ENCODE assay signal across 16 cellular contexts in the genomic region with DNA sequence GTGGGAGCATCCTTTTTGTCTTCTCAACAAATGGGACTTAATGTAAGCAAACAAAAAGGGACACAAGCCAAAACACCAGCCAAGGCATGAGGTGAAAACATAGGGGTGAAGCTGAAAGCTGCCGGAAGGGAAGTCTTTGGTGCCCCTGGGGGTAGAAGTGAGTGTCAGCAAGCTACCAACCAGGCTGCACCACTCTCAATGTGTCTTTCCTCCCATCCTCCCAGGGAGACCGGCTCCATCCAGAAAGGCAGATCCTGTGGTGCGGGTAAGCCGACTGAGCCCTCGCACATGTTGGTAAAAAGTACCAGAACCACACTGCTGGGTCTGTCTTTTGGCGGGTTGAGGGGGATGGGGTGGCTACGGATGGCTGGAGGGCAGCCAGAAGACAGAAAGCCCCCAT. TPM values are rescaled to one million over a fixed set of nuclear protein-coding genes. Genes with fewer than 3 reads are reported as not detected.
DNase-seq lines count a peak whose midpoint lies in the region; ATAC-seq, FAIRE-seq and TF ChIP-seq lines count a peak whose summit lies in the region.
"Had no signal": no experiment of that assay in that cellular context is flagged by ENCODE, and none has a peak within 500 bp of the region (broad histone marks: within the 10 kb centered on the region; RNA-seq: fewer than 3 reads in every experiment).

No MANE protein-coding gene starts in this region.

- H3K9me3 ChIP-seq in H1 (ENCODE audit: insufficient read depth in 2 of 2, low read depth in 1 of 2, low read length in 1 of 2) (no peaks in the 10 kb centered on the region), trophoblast cell (ENCODE audit: insufficient read depth, low read depth, low read length) (peaks cover 2% of the 10 kb centered on the region)
- H3K9me3 ChIP-seq: adrenal gland had no signal

- H3K27me3 ChIP-seq in H1 (replicated peaks in 1 of 4; ENCODE audit: control insufficient read depth in 3 of 4, extremely low read depth in 1 of 4, insufficient read depth in 3 of 4, low read length in 3 of 4) = no peaks in the 10 kb centered on the region
- H3K27me3 ChIP-seq in trophoblast cell (ENCODE audit: insufficient read depth, low read length) = no peaks in the 10 kb centered on the region
- H3K27me3 ChIP-seq: adrenal gland had no signal

- no peak for DNase-seq in GM12864 (ENCODE audit: low read depth)
- DNase-seq in NCI-H69 (lab: John Stamatoyannopoulos, UW) = peak; percentile 16
- DNase-seq in H1 (ENCODE audit: low read depth in 1 of 2, low spot score in 2 of 2) = no peak
- DNase-seq in trophoblast cell = no peak
- no peak for DNase-seq in DMS153 treated with DMSO at 0.1 percent for 48 hours (lab: John Stamatoyannopoulos, UW; ENCODE audit: unreplicated experiment)
- no peak for DNase-seq in T-helper 9 cell
- DNase-seq: activated CD4-positive, alpha-beta T cell treated with anti-CD3 and anti-CD28 coated beads, Interleukin-2, amount 50 U/mL, for 4 hours; activated T-cell treated with anti-CD3 and anti-CD28 coated beads, Interleukin-2, amount 50 U/mL, for 72 hours; adrenal gland; CD4-positive, alpha-beta memory T cell; cortex of kidney; GM23248; left colon; MV-4-11 had no signal

- H2BK20ac ChIP-seq in H1 (ENCODE audit: low read length) = no peak overlapping the region; the same call in 1 of the 2 replicates

- CTCF ChIA-PET in H1 (lab: Charles Lee; ENCODE audit: partially characterized antibody) = interaction anchor here (0.6 to 22.5 kb wide), 35 partner anchors 9 to 307 kb away, joined by 3 to 404 read pairs (median 4); a partner anchor contains a TSS

- H4K5ac ChIP-seq in H1 (ENCODE audit: insufficient read length, low read depth, low read length) = no peak overlapping the region

- H3K4me2 ChIP-seq in H1 (ENCODE audit: insufficient read depth in 1 of 2, low read depth in 2 of 2, low read length in 2 of 2) = peak overlapping the region in 1 of 2 experiments; percentile 30; a peak in 1 of 4 replicates
- H3K4me2 ChIP-seq in trophoblast cell (ENCODE audit: low read length) = no peak overlapping the region

- H3K4me3 ChIP-seq in GM12864 (ENCODE audit: low read depth, low read length) = no peak overlapping the region
- no peak overlapping the region for H3K4me3 ChIP-seq in H1 (ENCODE audit: extremely low read depth in 1 of 4, insufficient read depth in 2 of 4, low read depth in 3 of 4, low read length in 4 of 4)
- H3K4me3 ChIP-seq in trophoblast cell (ENCODE audit: low read depth, low read length) = no peak overlapping the region
- H3K4me3 ChIP-seq: adrenal gland, GM23248 had no signal

- H3K23ac ChIP-seq in H1 (ENCODE audit: insufficient read length) (no peak overlapping the region), trophoblast cell (ENCODE audit: low read length) (no peak overlapping the region)

- H2BK120ac ChIP-seq in H1 (replicated peaks; ENCODE audit: low read depth, low read length) (no peak overlapping the region), trophoblast cell (ENCODE audit: insufficient read depth, low read length, poor library complexity) (no peak overlapping the region)

- TF ChIP-seq CTCF in GM12864 (IDR thresholded peaks at IDR 0.05; ENCODE audit: low read depth, low read length, missing control alignments) (peak; percentile 63), H1 (IDR thresholded peaks at IDR 0.05; ENCODE audit: control extremely low read depth in 1 of 3, insufficient read depth in 1 of 3, low read depth in 1 of 3, low read length in 3 of 3) (peak; percentile 56 to 75 (median 62))

- no peaks in the 10 kb centered on the region for H3K23me2 ChIP-seq in H1 (ENCODE audit: low read depth, low read length)

- H4K91ac ChIP-seq in H1 (replicated peaks; ENCODE audit: insufficient read length, low read length) = peak overlapping the region; percentile 15
- no peak overlapping the region for H4K91ac ChIP-seq in trophoblast cell (ENCODE audit: low read depth, low read length)

- no peak overlapping the region for H3K14ac ChIP-seq in H1 (ENCODE audit: insufficient read length)
- no peak overlapping the region for H3K14ac ChIP-seq in trophoblast cell (ENCODE audit: low read length)

- POLR2A ChIA-PET in H1 (lab: Charles Lee; ENCODE audit: partially characterized antibody) = interaction anchor here (0.7 to 2.1 kb wide), 5 partner anchors 12 to 55 kb away, joined by 3 to 9 read pairs (median 3); a partner anchor contains a TSS

- peak overlapping the region; percentile 78; the same call in 1 of the 2 replicates for H2BK15ac ChIP-seq in H1 (ENCODE audit: low read length)

- H3K79me2 ChIP-seq in H1 (ENCODE audit: control insufficient read depth in 1 of 2, insufficient read depth in 2 of 2, low read length in 2 of 2) = no peaks in the 10 kb centered on the region
- H3K79me2 ChIP-seq in trophoblast cell (ENCODE audit: control insufficient read depth, insufficient read depth, low read length, poor library complexity) = no peaks in the 10 kb centered on the region

- H4K12ac ChIP-seq in trophoblast cell (ENCODE audit: low read depth, low read length) = no peak overlapping the region

- no peak for ATAC-seq in GM18519 (IDR thresholded peaks at IDR 0.05; ENCODE audit: low FRiP score, unreplicated experiment)
- ATAC-seq: activated T-cell treated with anti-CD3 and anti-CD28 coated beads, Interleukin-2, amount 50 U/mL, for 72 hours; left colon had no signal

- H2AFZ ChIP-seq in H1 (ENCODE audit: low read length) (no peak overlapping the region), trophoblast cell (ENCODE audit: insufficient read depth, low read length, poor library complexity) (no peak overlapping the region)
- H2AFZ ChIP-seq: GM23248 had no signal

- 49% methylated on average over 7 of the region's 7 CpGs; no CpG with 5 or more reads in 1 of the 2 experiments for WGBS in H1 (ENCODE audit: extremely low coverage in 1 of 2, insufficient coverage in 1 of 2, insufficient read length in 1 of 2, insufficient replicate concordance in 2 of 2, low coverage in 1 of 2, low lambda C conversion rate in 2 of 2, missing lambda C conversion rate in 1 of 2), 2 experiments
- no CpG with 5 or more reads among the region's 7 CpGs for WGBS in trophoblast cell (ENCODE audit: extremely low coverage, insufficient coverage, insufficient read length)

- H4K8ac ChIP-seq in H1 (ENCODE audit: extremely low read depth, insufficient read depth, low read length) (no peak overlapping the region), trophoblast cell (ENCODE audit: low read depth, low read length) (no peak overlapping the region)

- no peaks in the 10 kb centered on the region for H4K20me1 ChIP-seq in H1 (replicated peaks in 1 of 2; ENCODE audit: control insufficient read depth in 1 of 2, insufficient read depth in 2 of 2, low read length in 2 of 2)

- TF ChIP-seq EP300 in H1 (IDR thresholded peaks at IDR 0.05; ENCODE audit: borderline replicate concordance in 1 of 2, low read depth in 2 of 2, low read length in 2 of 2) = no peak

- H2BK12ac ChIP-seq in H1 (ENCODE audit: low read depth, low read length) = no peak overlapping the region
- no peak overlapping the region for H2BK12ac ChIP-seq in trophoblast cell (ENCODE audit: low read length)

- peak overlapping the region; percentile 26; the same call in 1 of the 2 replicates for H3K18ac ChIP-seq in H1 (ENCODE audit: extremely low read depth, low read length)
- no peak overlapping the region for H3K18ac ChIP-seq in trophoblast cell (ENCODE audit: low read length)

- H3K79me1 ChIP-seq in H1 (ENCODE audit: low read depth, low read length) (no peaks in the 10 kb centered on the region), trophoblast cell (ENCODE audit: low read length) (no peaks in the 10 kb centered on the region)

- TF ChIP-seq RAD21 in H1 (IDR thresholded peaks at IDR 0.05 in 1 of 2, conservative IDR thresholded peaks at IDR 0.05 in 1 of 2; ENCODE audit: low read depth in 2 of 2, low read length in 2 of 2) = peak; percentile 56 to 59

- H3K36me3 ChIP-seq in H1 (ENCODE audit: control insufficient read depth in 2 of 4, insufficient read depth in 4 of 4, low read length in 3 of 4) (no peaks in the 10 kb centered on the region), trophoblast cell (ENCODE audit: control insufficient read depth in 1 of 2, insufficient read depth in 2 of 2, low read length in 2 of 2) (peaks cover 19 to 41% of the 10 kb centered on the region in 2 experiments)

- no peak overlapping the region for H3K56ac ChIP-seq in H1 (replicated peaks; ENCODE audit: insufficient read length, low read depth, low read length)

- H3K4ac ChIP-seq in H1 (replicated peaks; ENCODE audit: insufficient read length, low read depth, low read length) (no peak overlapping the region), trophoblast cell (ENCODE audit: low read depth, low read length) (no peak overlapping the region)

- TF ChIP-seq POLR2A in H1 (IDR thresholded peaks at IDR 0.05; ENCODE audit: control extremely low read depth in 1 of 2, low read depth in 2 of 2, low read length in 2 of 2) = no peak

- peak overlapping the region; percentile 22; the same call in 1 of the 2 replicates for H2BK5ac ChIP-seq in H1 (ENCODE audit: low read depth, low read length)
- no peak overlapping the region for H2BK5ac ChIP-seq in trophoblast cell (ENCODE audit: low read depth, low read length, poor library complexity)

- H3K27ac ChIP-seq in H1 (ENCODE audit: low read depth, low read length) = no peak overlapping the region
- no peak overlapping the region for H3K27ac ChIP-seq in trophoblast cell (ENCODE audit: low read depth, low read length)
- H3K27ac ChIP-seq: adrenal gland, GM23248 had no signal

- H3K4me1 ChIP-seq in H1 (replicated peaks in 1 of 4; ENCODE audit: control insufficient read depth in 3 of 4, insufficient read depth in 4 of 4, low read length in 3 of 4) = peaks cover 12 to 20% (median 16%) of the 10 kb centered on the region in 4 experiments
- H3K4me1 ChIP-seq in trophoblast cell (ENCODE audit: control insufficient read depth in 1 of 2, insufficient read depth in 2 of 2, low read length in 2 of 2) = no peaks in the 10 kb centered on the region
- H3K4me1 ChIP-seq: adrenal gland had no signal

- H2AK5ac ChIP-seq in H1 (ENCODE audit: low read depth, low read length) (no peak overlapping the region), trophoblast cell (ENCODE audit: low read length) (no peak overlapping the region)

- peak; percentile 87 for FAIRE-seq in H1 (lab: Jason Lieb, UNC)
- FAIRE-seq: G401.6 had no signal

- H3K9ac ChIP-seq in H1 (replicated peaks in 1 of 4; ENCODE audit: extremely low read depth in 1 of 4, low read depth in 3 of 4, low read length in 3 of 4) = no peak overlapping the region; a peak in 1 of 7 replicates
- H3K9ac ChIP-seq in trophoblast cell (ENCODE audit: low read length) = peak overlapping the region; percentile 14
- H3K9ac ChIP-seq: GM23248 had no signal

RNA-seq across cellular contexts. Expression of a gene that starts 52.0 kb away (rescaled TPM):
- 69.9 and 70.8 TPM in 2 replicates for total RNA-seq in H1 (2021; fragmentation: NEBNext Ultra II Directional; extraction: Animal tissue kit (Norgen Biotek cat#: 25700))
- polyA plus RNA-seq in H1 (2011; rRNA removed) = 28.6 and 64.6 TPM in 2 replicates
- polyA plus RNA-seq in H1 (2011; cell fraction: cytosol; rRNA removed) = 34.1 TPM
- polyA plus RNA-seq in H1 (2011; cell fraction: nucleus; rRNA removed) = 270 TPM
- polyA plus RNA-seq in H1 (2012, experiment 1 of 2) = 45.2 to 64.7 TPM (median 53.7 TPM) in 4 replicates
- polyA plus RNA-seq in H1 (2012, experiment 2 of 2) = 36.4 TPM
- polyA plus RNA-seq in H1 (2013, experiment 1 of 2) = 88.4 TPM
- polyA plus RNA-seq in H1 (2013, experiment 2 of 2) = 76.5 TPM
- 21.0 and 35.5 TPM in 2 replicates for polyA minus RNA-seq in H1 (2011; rRNA and poly(A)+ RNA removed)
- 60.1 TPM for polyA minus RNA-seq in H1 (2011; cell fraction: cytosol; rRNA and poly(A)+ RNA removed)
- 90.1 TPM for polyA minus RNA-seq in H1 (2011; cell fraction: nucleus; rRNA and poly(A)+ RNA removed)
- polyA plus RNA-seq in trophoblast cell (2013) = 95.5 and 107 TPM in 2 replicates
